Comparison of ENCODE assay signal across 13 cellular contexts in the genomic region with DNA sequence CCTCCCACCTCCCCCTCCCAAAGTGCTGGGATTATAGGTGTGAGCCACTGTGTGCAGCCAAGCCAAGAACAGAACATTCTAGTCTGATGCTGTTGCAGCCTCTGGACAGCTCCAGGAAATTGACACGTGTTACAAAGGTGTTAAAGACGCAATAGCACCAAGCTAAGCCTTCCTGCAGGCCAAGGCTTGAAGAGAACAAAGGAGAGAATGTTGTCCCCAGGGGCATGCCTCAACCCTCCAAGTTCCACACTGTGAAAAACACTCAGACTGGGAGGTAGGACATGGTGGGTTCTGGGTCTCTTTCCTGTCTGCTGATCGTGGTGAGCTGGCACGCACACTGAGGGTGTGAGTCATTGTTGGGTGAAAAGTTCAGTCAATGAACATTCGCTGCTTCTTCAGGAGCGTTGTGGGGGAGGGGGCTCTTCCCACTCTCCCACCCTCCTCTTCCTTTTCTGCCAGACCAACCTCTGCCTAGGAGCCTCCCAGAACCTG. TPM values are rescaled to one million over a fixed set of nuclear protein-coding genes. Genes with fewer than 3 reads are reported as not detected.
DNase-seq lines count a peak whose midpoint lies in the region; ATAC-seq and TF ChIP-seq lines count a peak whose summit lies in the region.
"Had no signal": no experiment of that assay in that cellular context is flagged by ENCODE, and none has a peak within 500 bp of the region (broad histone marks: within the 10 kb centered on the region; RNA-seq: fewer than 3 reads in every experiment).

No MANE protein-coding gene starts in this region.

- no peak for TF ChIP-seq CTCF in GM23338 (conservative IDR thresholded peaks at IDR 0.05; ENCODE audit: low read depth in 2 of 2)
- TF ChIP-seq CTCF in chondrocyte (IDR thresholded peaks at IDR 0.05), result no peak
- no peak for TF ChIP-seq CTCF in ascending aorta (IDR thresholded peaks at IDR 0.05)

- no peak overlapping the region; the same call in 1 of the 2 replicates for H2AFZ ChIP-seq in GM23338
- H2AFZ ChIP-seq in trophoblast cell (ENCODE audit: insufficient read depth, low read length, poor library complexity), result no peak overlapping the region

- H2AK5ac ChIP-seq in trophoblast cell (ENCODE audit: low read length), result no peak overlapping the region

- H3K27me3 Mint-ChIP-seq in GM23338 (ENCODE audit: insufficient read depth, low read depth, poor library complexity) (peaks cover 31% of the 10 kb centered on the region), chondrocyte (ENCODE audit: low read depth) (peaks cover under 1% of the 10 kb centered on the region)

- no peak for DNase-seq in GM23338 (ENCODE audit: low spot score)
- DNase-seq in OCI-M1 (lab: John Stamatoyannopoulos, UW), result peak; percentile 45
- no peak for DNase-seq in chondrocyte (ENCODE audit: low spot score)
- peak; percentile 60 to 67 for DNase-seq in trophoblast cell
- no peak for DNase-seq in NCI-H446 (lab: John Stamatoyannopoulos, UW)
- no peak for DNase-seq in ascending aorta (ENCODE audit: low spot score in 2 of 2)
- DNase-seq in iPS-NIHi11 (ENCODE audit: low spot score), result no peak
- no peak for DNase-seq in inferior parietal cortex (ENCODE audit: extremely low spot score)
- DNase-seq: activated CD8-positive, alpha-beta memory T cell treated with anti-CD3 and anti-CD28 coated beads, Interleukin-2, amount 50 U/mL, for 4 hours; GF-D8; NCI-H2227 treated with DMSO at 0.1 percent for 48 hours; T-cell had no signal

- H3K9ac ChIP-seq in trophoblast cell (ENCODE audit: low read length), result no peak overlapping the region

- H2BK12ac ChIP-seq in trophoblast cell (ENCODE audit: low read length), result no peak overlapping the region

- H3K14ac ChIP-seq in trophoblast cell (ENCODE audit: low read length), result no peak overlapping the region

- no peaks in the 10 kb centered on the region for H3K4me1 ChIP-seq in GM23338 (ENCODE audit: insufficient read depth)
- H3K4me1 ChIP-seq in trophoblast cell (ENCODE audit: control insufficient read depth in 1 of 2, insufficient read depth in 2 of 2, low read length in 2 of 2), result peaks cover under 1 to 8% of the 10 kb centered on the region in 2 experiments
- H3K4me1 ChIP-seq in ascending aorta, result peaks cover 0 to 1% of the 10 kb centered on the region in 2 donors

- peaks cover 8% of the 10 kb centered on the region for H3K4me1 Mint-ChIP-seq in GM23338
- peaks cover 11% of the 10 kb centered on the region for H3K4me1 Mint-ChIP-seq in chondrocyte (ENCODE audit: low read depth)

- intact Hi-C loops in ascending aorta (cut with DNase I), result no loop called here

- no peaks in the 10 kb centered on the region for H4K20me1 ChIP-seq in GM23338 (replicated peaks; ENCODE audit: insufficient read depth)

- no peak overlapping the region for H4K12ac ChIP-seq in trophoblast cell (ENCODE audit: low read depth, low read length)

- H4K8ac ChIP-seq in trophoblast cell (ENCODE audit: low read depth, low read length), result no peak overlapping the region

- no peak overlapping the region for H3K4me3 ChIP-seq in GM23338
- no peak overlapping the region for H3K4me3 ChIP-seq in trophoblast cell (ENCODE audit: low read depth, low read length)
- no peak overlapping the region for H3K4me3 ChIP-seq in ascending aorta
- H3K4me3 ChIP-seq: suprapubic skin had no signal

- no peak overlapping the region for H3K4me3 Mint-ChIP-seq in GM23338
- no peak overlapping the region for H3K4me3 Mint-ChIP-seq in chondrocyte (ENCODE audit: unreplicated experiment)
- H3K4me3 Mint-ChIP-seq: T-cell had no signal

- no CpG with 5 or more reads among the region's 6 CpGs for WGBS in trophoblast cell (ENCODE audit: extremely low coverage, insufficient coverage, insufficient read length)

- no peaks in the 10 kb centered on the region for H3K9me2 ChIP-seq in GM23338 (ENCODE audit: insufficient read depth)

- H3K9me3 Mint-ChIP-seq in GM23338 (peaks cover 20% of the 10 kb centered on the region), chondrocyte (ENCODE audit: low read depth) (peaks cover 10% of the 10 kb centered on the region)

- H3K36me3 Mint-ChIP-seq in GM23338 (ENCODE audit: low read depth), result no peaks in the 10 kb centered on the region
- H3K36me3 Mint-ChIP-seq in chondrocyte (ENCODE audit: low read depth), result peaks cover 3% of the 10 kb centered on the region
- H3K36me3 Mint-ChIP-seq: T-cell had no signal

- no peaks in the 10 kb centered on the region for H3K79me1 ChIP-seq in trophoblast cell (ENCODE audit: low read length)

- H3K9me3 ChIP-seq in trophoblast cell (ENCODE audit: insufficient read depth, low read depth, low read length) (peaks cover 3% of the 10 kb centered on the region), ascending aorta (peaks cover 0 to 5% of the 10 kb centered on the region in 2 donors)
- H3K9me3 ChIP-seq: suprapubic skin had no signal

- ATAC-seq in GM23338, result no peak
- ATAC-seq: T-cell had no signal

- H3K23ac ChIP-seq in trophoblast cell (ENCODE audit: low read length), result no peak overlapping the region

- H3K18ac ChIP-seq in trophoblast cell (ENCODE audit: low read length), result no peak overlapping the region

- H3K36me3 ChIP-seq in GM23338 (ENCODE audit: insufficient read depth), result no peaks in the 10 kb centered on the region
- no peaks in the 10 kb centered on the region for H3K36me3 ChIP-seq in trophoblast cell (ENCODE audit: control insufficient read depth in 1 of 2, insufficient read depth in 2 of 2, low read length in 2 of 2)
- H3K36me3 ChIP-seq in ascending aorta, result no peaks in the 10 kb centered on the region
- H3K36me3 ChIP-seq: suprapubic skin had no signal

- H3K27me3 ChIP-seq in GM23338 (ENCODE audit: insufficient read depth) (peaks cover 26% of the 10 kb centered on the region), trophoblast cell (ENCODE audit: insufficient read depth, low read length) (no peaks in the 10 kb centered on the region), ascending aorta (no peaks in the 10 kb centered on the region)

- H3K27ac ChIP-seq in GM23338 (ENCODE audit: low read depth) (no peak overlapping the region), trophoblast cell (ENCODE audit: low read depth, low read length) (no peak overlapping the region), ascending aorta (no peak overlapping the region)
- H3K27ac ChIP-seq: suprapubic skin had no signal

- H3K4ac ChIP-seq in trophoblast cell (ENCODE audit: low read depth, low read length), result no peak overlapping the region

- H2BK5ac ChIP-seq in trophoblast cell (ENCODE audit: low read depth, low read length, poor library complexity), result no peak overlapping the region

- 0 out of 2 replicates have a peak, but pooled peaks cover 4% of the 10 kb centered on the region for H3F3A ChIP-seq in GM23338 (replicated peaks; ENCODE audit: low read depth)

- no peak overlapping the region for H2BK120ac ChIP-seq in trophoblast cell (ENCODE audit: insufficient read depth, low read length, poor library complexity)

- H3K27ac Mint-ChIP-seq in GM23338, result no peak overlapping the region
- peak overlapping the region; percentile 10 for H3K27ac Mint-ChIP-seq in chondrocyte (ENCODE audit: unreplicated experiment)
- H3K27ac Mint-ChIP-seq: T-cell had no signal

- H3K4me2 ChIP-seq in GM23338 (no peak overlapping the region), trophoblast cell (ENCODE audit: low read length) (no peak overlapping the region)

- no peak overlapping the region for H4K91ac ChIP-seq in trophoblast cell (ENCODE audit: low read depth, low read length)

- no peaks in the 10 kb centered on the region for H3K79me2 ChIP-seq in GM23338 (replicated peaks; ENCODE audit: insufficient read depth)
- no peaks in the 10 kb centered on the region for H3K79me2 ChIP-seq in trophoblast cell (ENCODE audit: control insufficient read depth, insufficient read depth, low read length, poor library complexity)

TF ChIP-seq in GM23338, 12 proteins besides CTCF, POLR2A, EP300 and RAD21:
- TF ChIP-seq, protein P1, sequence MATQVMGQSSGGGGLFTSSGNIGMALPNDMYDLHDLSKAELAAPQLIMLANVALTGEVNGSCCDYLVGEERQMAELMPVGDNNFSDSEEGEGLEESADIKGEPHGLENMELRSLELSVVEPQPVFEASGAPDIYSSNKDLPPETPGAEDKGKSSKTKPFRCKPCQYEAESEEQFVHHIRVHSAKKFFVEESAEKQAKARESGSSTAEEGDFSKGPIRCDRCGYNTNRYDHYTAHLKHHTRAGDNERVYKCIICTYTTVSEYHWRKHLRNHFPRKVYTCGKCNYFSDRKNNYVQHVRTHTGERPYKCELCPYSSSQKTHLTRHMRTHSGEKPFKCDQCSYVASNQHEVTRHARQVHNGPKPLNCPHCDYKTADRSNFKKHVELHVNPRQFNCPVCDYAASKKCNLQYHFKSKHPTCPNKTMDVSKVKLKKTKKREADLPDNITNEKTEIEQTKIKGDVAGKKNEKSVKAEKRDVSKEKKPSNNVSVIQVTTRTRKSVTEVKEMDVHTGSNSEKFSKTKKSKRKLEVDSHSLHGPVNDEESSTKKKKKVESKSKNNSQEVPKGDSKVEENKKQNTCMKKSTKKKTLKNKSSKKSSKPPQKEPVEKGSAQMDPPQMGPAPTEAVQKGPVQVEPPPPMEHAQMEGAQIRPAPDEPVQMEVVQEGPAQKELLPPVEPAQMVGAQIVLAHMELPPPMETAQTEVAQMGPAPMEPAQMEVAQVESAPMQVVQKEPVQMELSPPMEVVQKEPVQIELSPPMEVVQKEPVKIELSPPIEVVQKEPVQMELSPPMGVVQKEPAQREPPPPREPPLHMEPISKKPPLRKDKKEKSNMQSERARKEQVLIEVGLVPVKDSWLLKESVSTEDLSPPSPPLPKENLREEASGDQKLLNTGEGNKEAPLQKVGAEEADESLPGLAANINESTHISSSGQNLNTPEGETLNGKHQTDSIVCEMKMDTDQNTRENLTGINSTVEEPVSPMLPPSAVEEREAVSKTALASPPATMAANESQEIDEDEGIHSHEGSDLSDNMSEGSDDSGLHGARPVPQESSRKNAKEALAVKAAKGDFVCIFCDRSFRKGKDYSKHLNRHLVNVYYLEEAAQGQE (IDR thresholded peaks at IDR 0.05; ENCODE audit: unreplicated experiment), result peak; percentile 37
- TF ChIP-seq EZH2phosphoT487 (IDR thresholded peaks at IDR 0.05; ENCODE audit: unreplicated experiment), result no peak

RNA-seq across cellular contexts. Expression of a gene that starts 5.3 kb away (rescaled TPM):
- total RNA-seq in GM23338 (2014; rRNA removed; shearing (Covaris generic)), result 225 and 290 TPM in 2 replicates
- 20.6 and 20.7 TPM in 2 replicates for polyA plus RNA-seq in GM23338 (2016; fragmentation: Nextera tagmentation; extraction: Ambion mirVana)
- total RNA-seq in chondrocyte (129 to 133 TPM (median 130 TPM) in 3 replicates), ascending aorta (517 TPM)
- polyA plus RNA-seq in trophoblast cell (2013), result 17.3 and 18.1 TPM in 2 replicates

Comparison
In these comparisons a context has a peak if more than half of its experiments do, and no peak if none do; other contexts are left out.
1. DNase-seq: peak in OCI-M1 (single experiment) and trophoblast cell (2 of 2); none in GM23338 (single experiment), chondrocyte (single experiment), NCI-H446 (0 of 2), ascending aorta (0 of 2), iPS-NIHi11 (single experiment) and inferior parietal cortex (single experiment).